ENCODE assay signal across 8 cellular contexts in the genomic region with DNA sequence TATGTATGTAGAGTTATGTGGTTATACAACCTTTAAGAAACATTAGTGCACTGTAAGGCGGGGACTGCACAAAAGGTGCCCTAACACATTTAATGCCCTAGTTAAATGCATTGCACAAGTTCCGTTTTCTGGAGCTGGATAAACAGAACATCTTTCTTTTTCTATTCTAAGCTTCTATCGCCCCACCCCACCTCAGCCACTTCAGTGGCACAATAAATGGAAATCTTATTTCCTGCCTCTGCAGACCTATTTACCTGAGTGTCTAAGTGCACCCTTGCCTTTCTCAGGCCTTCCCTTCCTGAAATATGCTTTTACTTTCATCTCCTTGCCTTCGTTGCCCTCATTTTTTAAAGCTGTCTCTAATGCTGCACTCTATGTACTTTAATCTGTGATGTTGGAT.
A peak's percentile ranks its signal among the peaks of the same experiment; 100 is the strongest.
DNase-seq lines count a peak whose midpoint lies in the region; ATAC-seq and TF ChIP-seq lines count a peak whose summit lies in the region.

No MANE protein-coding gene starts in this region.

- WGBS in trophoblast cell (ENCODE audit: extremely low coverage, insufficient coverage, insufficient read length), result no CpG with 5 or more reads among the region's 4 CpGs

- no peak overlapping the region for H3K4me3 Mint-ChIP-seq in activated CD4-positive, alpha-beta T cell treated with anti-CD3 and anti-CD28 coated beads for 36 hours
- peak overlapping the region; percentile 7 for H3K4me3 Mint-ChIP-seq in stimulated activated effector memory CD8-positive, alpha-beta T cell treated with anti-CD3 and anti-CD28 coated beads, Interleukin-12 subunit alpha, Interleukin-12 subunit beta, amount 100 ng/mL, for 72 hours

- no peaks in the 10 kb centered on the region for H3K79me2 ChIP-seq in MM.1S (ENCODE audit: low read length)
- peaks cover 2% of the 10 kb centered on the region for H3K79me2 ChIP-seq in trophoblast cell (ENCODE audit: control insufficient read depth, insufficient read depth, low read length, poor library complexity)

- H3F3A ChIP-seq in MM.1S (ENCODE audit: insufficient read depth, low read length), result no peaks in the 10 kb centered on the region; the same call in 1 of the 2 replicates

- H3K4ac ChIP-seq in trophoblast cell (ENCODE audit: low read depth, low read length), result no peak overlapping the region

- no peaks in the 10 kb centered on the region for H3K36me3 ChIP-seq in MM.1S (replicated peaks; ENCODE audit: insufficient read depth, low read length)
- no peaks in the 10 kb centered on the region for H3K36me3 ChIP-seq in colonic mucosa
- H3K36me3 ChIP-seq in trophoblast cell (ENCODE audit: control insufficient read depth in 1 of 2, insufficient read depth in 2 of 2, low read length in 2 of 2), result peaks cover 0 to 10% of the 10 kb centered on the region in 2 experiments

- no peak overlapping the region for H3K23ac ChIP-seq in trophoblast cell (ENCODE audit: low read length)

- DNase-seq in activated CD4-positive, alpha-beta T cell treated with anti-CD3 and anti-CD28 coated beads for 36 hours, result peak; percentile 14
- DNase-seq in activated CD4-positive, alpha-beta T cell treated with anti-CD3 and anti-CD28 coated beads for 1 hour, result no peak
- DNase-seq in MM.1S (peak; percentile 62), colonic mucosa (peak; percentile 55), retina (no peak), trophoblast cell (no peak)
- no peak for DNase-seq in stimulated activated effector memory CD8-positive, alpha-beta T cell treated with anti-CD3 and anti-CD28 coated beads, Interleukin-12 subunit alpha, Interleukin-12 subunit beta, amount 100 ng/mL, for 72 hours (ENCODE audit: low spot score in 2 of 2)
- DNase-seq in activated CD8-positive, alpha-beta memory T cell treated with anti-CD3 and anti-CD28 coated beads, Interleukin-2, amount 50 U/mL, for 4 hours, result no peak

- H3K9me3 ChIP-seq in MM.1S (replicated peaks; ENCODE audit: insufficient read depth, low read length) (no peaks in the 10 kb centered on the region), colonic mucosa (no peaks in the 10 kb centered on the region), trophoblast cell (ENCODE audit: insufficient read depth, low read depth, low read length) (peaks cover 3% of the 10 kb centered on the region)

- H4K8ac ChIP-seq in trophoblast cell (ENCODE audit: low read depth, low read length), result no peak overlapping the region

- peaks cover 42% of the 10 kb centered on the region for H3K4me1 Mint-ChIP-seq in activated CD4-positive, alpha-beta T cell treated with anti-CD3 and anti-CD28 coated beads for 36 hours
- H3K4me1 Mint-ChIP-seq in stimulated activated effector memory CD8-positive, alpha-beta T cell treated with anti-CD3 and anti-CD28 coated beads, Interleukin-12 subunit alpha, Interleukin-12 subunit beta, amount 100 ng/mL, for 72 hours, result peaks cover 38% of the 10 kb centered on the region

- no peak overlapping the region for H2BK12ac ChIP-seq in trophoblast cell (ENCODE audit: low read length)

- H2BK120ac ChIP-seq in trophoblast cell (ENCODE audit: insufficient read depth, low read length, poor library complexity), result no peak overlapping the region

- no peak overlapping the region for H2AK5ac ChIP-seq in trophoblast cell (ENCODE audit: low read length)

- peak overlapping the region; percentile 44 for H3K27ac Mint-ChIP-seq in activated CD4-positive, alpha-beta T cell treated with anti-CD3 and anti-CD28 coated beads for 36 hours
- no peak overlapping the region for H3K27ac Mint-ChIP-seq in stimulated activated effector memory CD8-positive, alpha-beta T cell treated with anti-CD3 and anti-CD28 coated beads, Interleukin-12 subunit alpha, Interleukin-12 subunit beta, amount 100 ng/mL, for 72 hours

- no peak overlapping the region for H4K12ac ChIP-seq in trophoblast cell (ENCODE audit: low read depth, low read length)

- H3K27me3 ChIP-seq in MM.1S (replicated peaks; ENCODE audit: insufficient read depth, low read length), result no peaks in the 10 kb centered on the region
- no peaks in the 10 kb centered on the region for H3K27me3 ChIP-seq in colonic mucosa
- no peaks in the 10 kb centered on the region for H3K27me3 ChIP-seq in trophoblast cell (ENCODE audit: insufficient read depth, low read length)

- H3K4me1 ChIP-seq in MM.1S (ENCODE audit: low read length) (peaks cover 19% of the 10 kb centered on the region), colonic mucosa (peaks cover 27% of the 10 kb centered on the region), trophoblast cell (ENCODE audit: control insufficient read depth in 1 of 2, insufficient read depth in 2 of 2, low read length in 2 of 2) (peaks cover 6 to 13% of the 10 kb centered on the region in 2 experiments)

- no peak overlapping the region for H2BK5ac ChIP-seq in trophoblast cell (ENCODE audit: low read depth, low read length, poor library complexity)

- CTCF ChIA-PET in activated CD4-positive, alpha-beta T cell treated with anti-CD3 and anti-CD28 coated beads for 36 hours (lab: Charles Lee), result interaction anchor here (0.5 to 0.9 kb wide), 3 partner anchors 14 to 911 kb away, joined by 3 to 4 read pairs (median 3); no protein-coding TSS in a partner anchor

- TF ChIP-seq CTCF in MM.1S (IDR thresholded peaks at IDR 0.05; ENCODE audit: low read length), result no peak
- no peak for TF ChIP-seq CTCF in colonic mucosa (IDR thresholded peaks at IDR 0.05)

- POLR2A ChIA-PET in activated CD4-positive, alpha-beta T cell treated with anti-CD3 and anti-CD28 coated beads for 36 hours (lab: Charles Lee), result interaction anchor here (0.8 kb wide), 1 partner anchor 106 kb away, joined by 3 read pairs; no protein-coding TSS in a partner anchor

- H3K18ac ChIP-seq in trophoblast cell (ENCODE audit: low read length), result no peak overlapping the region

- no peaks in the 10 kb centered on the region for H3K36me3 Mint-ChIP-seq in activated CD4-positive, alpha-beta T cell treated with anti-CD3 and anti-CD28 coated beads for 36 hours (ENCODE audit: low read depth)
- no peaks in the 10 kb centered on the region for H3K36me3 Mint-ChIP-seq in stimulated activated effector memory CD8-positive, alpha-beta T cell treated with anti-CD3 and anti-CD28 coated beads, Interleukin-12 subunit alpha, Interleukin-12 subunit beta, amount 100 ng/mL, for 72 hours

- H3K4me3 ChIP-seq in MM.1S (ENCODE audit: low read length) (no peak overlapping the region; the same call in 1 of the 2 replicates), colonic mucosa (no peak overlapping the region), trophoblast cell (ENCODE audit: low read depth, low read length) (no peak overlapping the region)

- H3K79me1 ChIP-seq in trophoblast cell (ENCODE audit: low read length), result peaks cover 3% of the 10 kb centered on the region

- H3K27me3 Mint-ChIP-seq in activated CD4-positive, alpha-beta T cell treated with anti-CD3 and anti-CD28 coated beads for 36 hours, result no peaks in the 10 kb centered on the region

- peak; percentile 34 for ATAC-seq in activated CD4-positive, alpha-beta T cell treated with anti-CD3 and anti-CD28 coated beads for 36 hours
- ATAC-seq in stimulated activated effector memory CD8-positive, alpha-beta T cell treated with anti-CD3 and anti-CD28 coated beads, Interleukin-12 subunit alpha, Interleukin-12 subunit beta, amount 100 ng/mL, for 72 hours, result no peak

- no peak overlapping the region for H2AFZ ChIP-seq in MM.1S (ENCODE audit: low read length)
- H2AFZ ChIP-seq in trophoblast cell (ENCODE audit: insufficient read depth, low read length, poor library complexity), result no peak overlapping the region

- no peaks in the 10 kb centered on the region for H4K20me1 ChIP-seq in MM.1S (ENCODE audit: insufficient read depth, low read length)

- intact Hi-C loops in activated CD4-positive, alpha-beta T cell treated with anti-CD3 and anti-CD28 coated beads for 36 hours (cut with DNase I, micrococcal nuclease), result no loop called here
- intact Hi-C loops in colonic mucosa (cut with DNase I), result no loop called here

- no peaks in the 10 kb centered on the region for H3K9me2 ChIP-seq in MM.1S (replicated peaks; ENCODE audit: insufficient read depth, low read length)

- H4K91ac ChIP-seq in trophoblast cell (ENCODE audit: low read depth, low read length), result no peak overlapping the region

- H3K4me2 ChIP-seq in MM.1S (ENCODE audit: low read depth, low read length) (peak overlapping the region; percentile 51), trophoblast cell (ENCODE audit: low read length) (no peak overlapping the region)

- H3K9ac ChIP-seq in MM.1S (ENCODE audit: low read length), result no peak overlapping the region
- H3K9ac ChIP-seq in colonic mucosa (ENCODE audit: low read depth in 2 of 2, low read length in 2 of 2), result peak overlapping the region in 1 of 2 donors; percentile 22
- H3K9ac ChIP-seq in trophoblast cell (ENCODE audit: low read length), result no peak overlapping the region

- H3K9me3 Mint-ChIP-seq in activated CD4-positive, alpha-beta T cell treated with anti-CD3 and anti-CD28 coated beads for 36 hours (ENCODE audit: low read depth), result peaks cover 11% of the 10 kb centered on the region
- peaks cover 10% of the 10 kb centered on the region for H3K9me3 Mint-ChIP-seq in stimulated activated effector memory CD8-positive, alpha-beta T cell treated with anti-CD3 and anti-CD28 coated beads, Interleukin-12 subunit alpha, Interleukin-12 subunit beta, amount 100 ng/mL, for 72 hours

- H3K14ac ChIP-seq in trophoblast cell (ENCODE audit: low read length), result no peak overlapping the region

- H3K27ac ChIP-seq in MM.1S (ENCODE audit: low read length) (no peak overlapping the region), colonic mucosa (peak overlapping the region; percentile 87), trophoblast cell (ENCODE audit: low read depth, low read length) (no peak overlapping the region)

Comparison
In these comparisons a context has a peak if more than half of its experiments do, and no peak if none do; other contexts are left out.
1. DNase-seq: peak in activated CD4-positive, alpha-beta T cell treated with anti-CD3 and anti-CD28 coated beads for 36 hours (single experiment), MM.1S (single experiment) and colonic mucosa (single experiment); none in activated CD4-positive, alpha-beta T cell treated with anti-CD3 and anti-CD28 coated beads for 1 hour (single experiment), stimulated activated effector memory CD8-positive, alpha-beta T cell treated with anti-CD3 and anti-CD28 coated beads, Interleukin-12 subunit alpha, Interleukin-12 subunit beta, amount 100 ng/mL, for 72 hours (0 of 2), retina (single experiment), activated CD8-positive, alpha-beta memory T cell treated with anti-CD3 and anti-CD28 coated beads, Interleukin-2, amount 50 U/mL, for 4 hours (single experiment) and trophoblast cell (0 of 2).